In the genomic region with DNA sequence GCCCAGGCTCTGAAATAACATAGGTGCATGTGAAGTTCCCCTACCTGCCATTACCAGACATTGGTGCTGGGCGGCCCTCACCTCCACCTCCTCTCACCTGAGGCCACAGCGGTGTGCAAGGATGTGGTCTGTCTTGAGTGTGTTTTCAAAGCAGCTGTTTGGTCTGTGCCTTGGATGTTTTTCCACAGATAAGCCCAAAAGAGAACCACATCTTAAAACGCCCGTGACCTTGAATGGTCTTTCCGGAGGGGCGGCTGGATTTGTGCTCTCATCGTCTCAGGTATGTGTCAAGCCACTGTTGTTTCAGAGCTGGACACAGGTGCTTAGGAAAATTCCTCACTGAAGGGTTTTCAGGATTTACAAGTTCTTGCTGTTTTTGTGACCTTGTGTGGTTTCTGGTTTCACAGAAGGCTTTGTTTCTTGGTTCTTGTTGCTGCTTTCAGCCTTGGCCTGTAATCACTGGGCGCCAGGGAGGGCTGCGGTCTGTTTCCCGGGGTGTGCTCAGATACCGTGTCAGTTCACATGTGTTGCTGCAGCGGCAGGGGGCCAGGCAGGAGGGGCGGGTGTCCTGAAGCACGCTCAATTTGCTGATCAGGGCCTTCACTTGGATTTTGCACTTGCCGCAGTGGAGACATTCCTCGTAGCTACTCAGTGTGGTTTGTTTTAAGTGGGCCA, we compare ENCODE assay signal across 8 cellular contexts.
DNase-seq lines count a peak whose midpoint lies in the region; ATAC-seq and TF ChIP-seq lines count a peak whose summit lies in the region.

No MANE protein-coding gene starts in this region.

- H3K27me3 Mint-ChIP-seq in chondrocyte (ENCODE audit: low read depth) (no peaks in the 10 kb centered on the region), osteocyte (ENCODE audit: unreplicated experiment) (no peaks in the 10 kb centered on the region)

- H3K9me3 Mint-ChIP-seq in chondrocyte (ENCODE audit: low read depth): no peaks in the 10 kb centered on the region
- H3K9me3 Mint-ChIP-seq in osteocyte (ENCODE audit: unreplicated experiment): no peaks in the 10 kb centered on the region

- peaks cover 49% of the 10 kb centered on the region for H3K4me1 Mint-ChIP-seq in chondrocyte (ENCODE audit: low read depth)
- H3K4me1 Mint-ChIP-seq in osteocyte (ENCODE audit: unreplicated experiment): peaks cover 49% of the 10 kb centered on the region

- peak; percentile 54 for DNase-seq in CMK (ENCODE audit: low read depth)
- DNase-seq in NCI-H2107 (lab: John Stamatoyannopoulos, UW): peak; percentile 30
- DNase-seq in chondrocyte (ENCODE audit: low spot score): no peak
- DNase-seq in osteocyte (ENCODE audit: extremely low spot score, unreplicated experiment): peak; percentile 80
- no peak for DNase-seq in cerebellum (ENCODE audit: low spot score)
- no peak for DNase-seq in SIG-M5 treated with dmso at 0.1 percent for 504 hours (lab: John Stamatoyannopoulos, UW; ENCODE audit: unreplicated experiment)

- H3K4me3 Mint-ChIP-seq in chondrocyte (ENCODE audit: unreplicated experiment) (no peak overlapping the region), osteocyte (ENCODE audit: unreplicated experiment) (no peak overlapping the region)

- H3K27ac Mint-ChIP-seq in chondrocyte (ENCODE audit: unreplicated experiment): peak overlapping the region; percentile 78
- H3K27ac Mint-ChIP-seq in osteocyte (ENCODE audit: unreplicated experiment): peak overlapping the region; percentile 40

- H3K36me3 Mint-ChIP-seq in chondrocyte (ENCODE audit: low read depth) (no peaks in the 10 kb centered on the region), osteocyte (ENCODE audit: unreplicated experiment) (no peaks in the 10 kb centered on the region)

- TF ChIP-seq CTCF in chondrocyte (IDR thresholded peaks at IDR 0.05): no peak
- no peak for TF ChIP-seq CTCF in osteocyte (IDR thresholded peaks at IDR 0.05)

- ATAC-seq in GM21423 (IDR thresholded peaks at IDR 0.05; ENCODE audit: unreplicated experiment): peak; percentile 66
- ATAC-seq in HG02642 (IDR thresholded peaks at IDR 0.05; ENCODE audit: poor library complexity, unreplicated experiment): no peak

Comparison
In these comparisons a context has a peak if more than half of its experiments do, and no peak if none do; other contexts are left out.
1. DNase-seq: peak in CMK (single experiment), NCI-H2107 (single experiment) and osteocyte (single experiment); none in chondrocyte (single experiment), cerebellum (single experiment) and SIG-M5 treated with dmso at 0.1 percent for 504 hours (single experiment).